8 cellular contexts compared by ENCODE assay signal in genomic region chrX:40096395-40097091, GRCh38. TPM values are rescaled to one million over a fixed set of nuclear protein-coding genes. Genes with fewer than 3 reads are reported as not detected.
DNase-seq lines count a peak whose midpoint lies in the region; ATAC-seq, FAIRE-seq and TF ChIP-seq lines count a peak whose summit lies in the region.

No MANE protein-coding gene starts in this region.

- peaks cover 25% of the 10 kb centered on the region for H3K4me1 Mint-ChIP-seq in activated CD4-positive, alpha-beta T cell treated with anti-CD3 and anti-CD28 coated beads for 36 hours
- peaks cover 39% of the 10 kb centered on the region for H3K4me1 Mint-ChIP-seq in mesothelial cell of epicardium

- H3K36me3 Mint-ChIP-seq in activated CD4-positive, alpha-beta T cell treated with anti-CD3 and anti-CD28 coated beads for 36 hours (ENCODE audit: low read depth), result peaks cover 3% of the 10 kb centered on the region
- no peaks in the 10 kb centered on the region for H3K36me3 Mint-ChIP-seq in mesothelial cell of epicardium

- H3K4me3 Mint-ChIP-seq in activated CD4-positive, alpha-beta T cell treated with anti-CD3 and anti-CD28 coated beads for 36 hours, result peak overlapping the region; percentile 86
- peak overlapping the region; percentile 81 for H3K4me3 Mint-ChIP-seq in mesothelial cell of epicardium

- H3K9ac ChIP-seq in duodenal mucosa (ENCODE audit: low read depth in 1 of 2, low read length in 2 of 2) (peak overlapping the region; percentile 12 to 52), stomach smooth muscle (ENCODE audit: low read length in 2 of 2) (peak overlapping the region; percentile 21 to 69)

- H3K36me3 ChIP-seq in BE2C (no peaks in the 10 kb centered on the region), duodenal mucosa (ENCODE audit: control insufficient read depth in 1 of 2, insufficient read depth in 2 of 2, low read length in 2 of 2) (no peaks in the 10 kb centered on the region), stomach smooth muscle (ENCODE audit: control insufficient read depth in 2 of 2, insufficient read depth in 2 of 2, low read length in 2 of 2) (no peaks in the 10 kb centered on the region)

- CTCF ChIA-PET in activated CD4-positive, alpha-beta T cell treated with anti-CD3 and anti-CD28 coated beads for 36 hours (lab: Charles Lee), result interaction anchor here (0.6 to 0.9 kb wide), 3 partner anchors 46 to 76 kb away, joined by 3 read pairs; no protein-coding TSS in a partner anchor

- H3K27me3 ChIP-seq in BE2C, result no peaks in the 10 kb centered on the region
- no peaks in the 10 kb centered on the region for H3K27me3 ChIP-seq in duodenal mucosa (ENCODE audit: control insufficient read depth in 1 of 2, insufficient read depth in 2 of 2, low read length in 2 of 2)
- peaks cover 0 to 19% of the 10 kb centered on the region in 2 donors for H3K27me3 ChIP-seq in stomach smooth muscle (ENCODE audit: control insufficient read depth in 1 of 2, insufficient read depth in 2 of 2, low read length in 2 of 2)

- peaks cover 6% of the 10 kb centered on the region; the same call in 1 of the 2 replicates for H3K4me1 ChIP-seq in BE2C
- peaks cover 16 to 23% of the 10 kb centered on the region in 2 donors for H3K4me1 ChIP-seq in duodenal mucosa (ENCODE audit: control insufficient read depth in 1 of 2, insufficient read depth in 2 of 2, low read length in 2 of 2)
- peaks cover 38% of the 10 kb centered on the region for H3K4me1 ChIP-seq in stomach smooth muscle (ENCODE audit: control insufficient read depth, insufficient read depth, low read length)

- peak overlapping the region; percentile 89 for H3K27ac Mint-ChIP-seq in activated CD4-positive, alpha-beta T cell treated with anti-CD3 and anti-CD28 coated beads for 36 hours
- peak overlapping the region; percentile 71 for H3K27ac Mint-ChIP-seq in mesothelial cell of epicardium

- POLR2A ChIA-PET in activated CD4-positive, alpha-beta T cell treated with anti-CD3 and anti-CD28 coated beads for 36 hours (lab: Charles Lee), result interaction anchor here (2.7 kb wide), 1 partner anchor 81 kb away, joined by 8 read pairs; no protein-coding TSS in a partner anchor

- TF ChIP-seq CTCF in BE2C (IDR thresholded peaks at IDR 0.05; ENCODE audit: low read depth, low read length), result no peak
- TF ChIP-seq CTCF in mesothelial cell of epicardium (IDR thresholded peaks at IDR 0.05; ENCODE audit: unreplicated experiment), result no peak

- no peaks in the 10 kb centered on the region for H3K9me3 Mint-ChIP-seq in activated CD4-positive, alpha-beta T cell treated with anti-CD3 and anti-CD28 coated beads for 36 hours (ENCODE audit: low read depth)
- H3K9me3 Mint-ChIP-seq in mesothelial cell of epicardium, result peaks cover 4% of the 10 kb centered on the region

- intact Hi-C loops in activated CD4-positive, alpha-beta T cell treated with anti-CD3 and anti-CD28 coated beads for 36 hours (cut with DNase I, micrococcal nuclease), result loop anchor here (2.0 to 10.0 kb wide), 8 partner anchors 84 to 1294 kb away; partner anchors contain the start of gene MID1IP1 (in 1 of the 2)

- H3K9me3 ChIP-seq in BE2C, result no peaks in the 10 kb centered on the region
- H3K9me3 ChIP-seq in duodenal mucosa (ENCODE audit: control insufficient read depth in 1 of 2, low read length in 2 of 2), result no peaks in the 10 kb centered on the region
- no peaks in the 10 kb centered on the region for H3K9me3 ChIP-seq in stomach smooth muscle (ENCODE audit: control insufficient read depth in 2 of 2, low read length in 2 of 2)

- peak; percentile 20 for FAIRE-seq in HTR-8/SVneo (lab: Jason Lieb, UNC)

- peak; percentile 1 for ATAC-seq in activated CD4-positive, alpha-beta T cell treated with anti-CD3 and anti-CD28 coated beads for 36 hours
- ATAC-seq in HG02885 (IDR thresholded peaks at IDR 0.05; ENCODE audit: poor library complexity, unreplicated experiment) (no peak), GM18520 (IDR thresholded peaks at IDR 0.05; ENCODE audit: unreplicated experiment) (no peak)

- H3K4me3 ChIP-seq in BE2C (ENCODE audit: low read depth, low read length) (peak overlapping the region; percentile 67), duodenal mucosa (ENCODE audit: low read depth in 1 of 2, low read length in 2 of 2) (peak overlapping the region; percentile 70 to 80), stomach smooth muscle (ENCODE audit: low read length in 2 of 2) (peak overlapping the region; percentile 58 to 77)

- no peaks in the 10 kb centered on the region for H3K27me3 Mint-ChIP-seq in activated CD4-positive, alpha-beta T cell treated with anti-CD3 and anti-CD28 coated beads for 36 hours
- no peaks in the 10 kb centered on the region for H3K27me3 Mint-ChIP-seq in mesothelial cell of epicardium (ENCODE audit: low read depth)

- H3K27ac ChIP-seq in duodenal mucosa (ENCODE audit: low read depth, low read length) (peak overlapping the region; percentile 50), stomach smooth muscle (ENCODE audit: low read length) (peak overlapping the region; percentile 24)

- peak; percentile 57 for DNase-seq in BE2C
- no peak for DNase-seq in HTR-8/SVneo (ENCODE audit: insufficient read length, low spot score)
- DNase-seq in activated CD4-positive, alpha-beta T cell treated with anti-CD3 and anti-CD28 coated beads for 36 hours, result peak; percentile 78
- no peak for DNase-seq in mesothelial cell of epicardium (ENCODE audit: low spot score in 2 of 2, unreplicated experiment in 2 of 2)

RNA-seq across cellular contexts. Expression of gene BCOR, which starts 1.2 kb away (rescaled TPM):
- 61.8 TPM for polyA plus RNA-seq in BE2C (2012; ENCODE audit: insufficient read depth, insufficient read length, low read depth)
- total RNA-seq in activated CD4-positive, alpha-beta T cell treated with anti-CD3 and anti-CD28 coated beads for 36 hours, result 10 to 100 TPM; 34.7 to 51.1 TPM
- 49.0 to 52.3 TPM (median 49.7 TPM) in 3 replicates for total RNA-seq in mesothelial cell of epicardium

Comparison
In these comparisons a context has a peak if more than half of its experiments do, and no peak if none do; other contexts are left out.
1. DNase-seq: peak in BE2C (single experiment) and activated CD4-positive, alpha-beta T cell treated with anti-CD3 and anti-CD28 coated beads for 36 hours (single experiment); none in HTR-8/SVneo (single experiment) and mesothelial cell of epicardium (0 of 2).
2. Peak in every context shown above with its lines, with median percentiles within 50 percentile points of each other: H3K4me3 ChIP-seq.